In genomic region chr1:58858344-58858673, GRCh38 we compare ENCODE assay signal across 8 cellular contexts.
DNase-seq lines count a peak whose midpoint lies in the region; ATAC-seq, FAIRE-seq and TF ChIP-seq lines count a peak whose summit lies in the region.

No MANE protein-coding gene starts in this region.

- no peak overlapping the region for H3K18ac ChIP-seq in H9 (ENCODE audit: insufficient read length, low read depth, low read length)

- DNase-seq in HepG2 (ENCODE audit: low spot score) (peak; percentile 64), right lobe of liver (no peak), MM.1S (no peak), body of pancreas (no peak), type B pancreatic cell (ENCODE audit: extremely low spot score, unreplicated experiment) (no peak), GM10266 (ENCODE audit: extremely low spot score) (no peak), BE2C (no peak), H9 (no peak)

- TF ChIP-seq CTCF in HepG2 (CRISPR knock-in tag; IDR thresholded peaks at IDR 0.05) (no peak), right lobe of liver (IDR thresholded peaks at IDR 0.05) (no peak), MM.1S (IDR thresholded peaks at IDR 0.05; ENCODE audit: low read length) (no peak), body of pancreas (IDR thresholded peaks at IDR 0.05) (no peak), type B pancreatic cell (conservative IDR thresholded peaks at IDR 0.05) (no peak), GM10266 (IDR thresholded peaks at IDR 0.05; ENCODE audit: control insufficient read depth, insufficient read depth, low read depth, missing control alignments) (no peak), BE2C (IDR thresholded peaks at IDR 0.05; ENCODE audit: low read depth, low read length) (no peak), H9 (conservative IDR thresholded peaks at IDR 0.05) (no peak)

- POLR2A ChIA-PET in HepG2 (lab: Yijun Ruan, JAX), result interaction anchor here (0.9 kb wide), 1 partner anchor 75 kb away, joined by 3 read pairs; the partner anchor contains the start of gene JUN

- no peak overlapping the region for H3K56ac ChIP-seq in H9 (ENCODE audit: insufficient read length, low read depth, low read length)

- no peaks in the 10 kb centered on the region for H3K9me2 ChIP-seq in MM.1S (replicated peaks; ENCODE audit: insufficient read depth, low read length)

- H3K4me1 ChIP-seq in HepG2 (ENCODE audit: insufficient read depth, low read length), result peaks cover 62% of the 10 kb centered on the region
- H3K4me1 ChIP-seq in right lobe of liver, result no peaks in the 10 kb centered on the region
- H3K4me1 ChIP-seq in MM.1S (ENCODE audit: low read length), result peaks cover 40% of the 10 kb centered on the region
- H3K4me1 ChIP-seq in body of pancreas, result peaks cover 41% of the 10 kb centered on the region
- H3K4me1 ChIP-seq in BE2C, result no peaks in the 10 kb centered on the region
- peaks cover 11% of the 10 kb centered on the region for H3K4me1 ChIP-seq in H9 (ENCODE audit: insufficient read depth, low read length)

- H3K9me3 ChIP-seq in HepG2 (ENCODE audit: low read length) (no peaks in the 10 kb centered on the region), right lobe of liver (no peaks in the 10 kb centered on the region), MM.1S (replicated peaks; ENCODE audit: insufficient read depth, low read length) (no peaks in the 10 kb centered on the region), body of pancreas (no peaks in the 10 kb centered on the region), BE2C (no peaks in the 10 kb centered on the region), H9 (ENCODE audit: control insufficient read depth, low read depth, low read length) (no peaks in the 10 kb centered on the region)

- TF ChIP-seq POLR2A in HepG2 (IDR thresholded peaks at IDR 0.05; ENCODE audit: insufficient read depth in 1 of 2, low read depth in 2 of 2, low read length in 2 of 2) (no peak), right lobe of liver (IDR thresholded peaks at IDR 0.05) (no peak), body of pancreas (IDR thresholded peaks at IDR 0.05) (no peak)

- no peak overlapping the region for H2BK5ac ChIP-seq in H9 (ENCODE audit: insufficient read length, low read length)

- H4K5ac ChIP-seq in H9 (ENCODE audit: insufficient read length, low read depth, low read length), result no peak overlapping the region

- no peak overlapping the region for H2BK15ac ChIP-seq in H9 (ENCODE audit: low read depth, low read length)

- in situ Hi-C loops in HepG2 (cut with HindIII; ENCODE audit: extremely low pct_ligation_motif_present, low pct_unique_long_range_greater_than_20kb), result no loop called here

- peaks cover 15% of the 10 kb centered on the region for H3F3A ChIP-seq in MM.1S (ENCODE audit: insufficient read depth, low read length)

- ATAC-seq in HepG2 (peak; percentile 74), right lobe of liver (no peak), body of pancreas (peak; percentile 45)

- no peak for TF ChIP-seq RAD21 in HepG2 (CRISPR knock-in tag; IDR thresholded peaks at IDR 0.05)

- no peak overlapping the region for H2BK20ac ChIP-seq in H9 (ENCODE audit: low read depth, low read length, poor library complexity, severe bottlenecking)

- H3K4me1 Mint-ChIP-seq in type B pancreatic cell (ENCODE audit: unreplicated experiment), result peaks cover 22% of the 10 kb centered on the region
- H3K4me1 Mint-ChIP-seq in H9, result peaks cover 18 to 29% of the 10 kb centered on the region in 2 experiments

- H3T11ph ChIP-seq in H9 (ENCODE audit: low read length), result no peak overlapping the region

- no peak overlapping the region for H4K8ac ChIP-seq in H9 (replicated peaks; ENCODE audit: insufficient read length, low read depth, low read length)

- no peak overlapping the region for H2AK5ac ChIP-seq in H9 (ENCODE audit: insufficient read length, low read length)

- H3K27me3 Mint-ChIP-seq in type B pancreatic cell, result peaks cover 5% of the 10 kb centered on the region
- peaks cover 10% of the 10 kb centered on the region for H3K27me3 Mint-ChIP-seq in H9 (ENCODE audit: low read depth)

- H3K27ac Mint-ChIP-seq in type B pancreatic cell (peak overlapping the region; percentile 43), H9 (no peak overlapping the region; a peak in 1 of 7 replicates)

- H3K4ac ChIP-seq in H9 (ENCODE audit: low read depth, low read length), result no peak overlapping the region

- H3K4me2 ChIP-seq in HepG2 (ENCODE audit: low read depth, low read length) (peak overlapping the region; percentile 41), MM.1S (ENCODE audit: low read depth, low read length) (peak overlapping the region; percentile 44; the same call in 1 of the 2 replicates), H9 (ENCODE audit: insufficient read depth, insufficient read length, low read length) (no peak overlapping the region)

- no peaks in the 10 kb centered on the region for H4K20me1 ChIP-seq in HepG2 (ENCODE audit: insufficient read depth, low read length)
- no peaks in the 10 kb centered on the region for H4K20me1 ChIP-seq in MM.1S (ENCODE audit: insufficient read depth, low read length)
- H4K20me1 ChIP-seq in H9 (ENCODE audit: control insufficient read depth, insufficient read depth, insufficient read length), result no peaks in the 10 kb centered on the region

- H3K79me1 ChIP-seq in H9 (ENCODE audit: insufficient read depth, low read depth, low read length, poor library complexity, severe bottlenecking), result no peaks in the 10 kb centered on the region

- H2BK12ac ChIP-seq in H9 (ENCODE audit: insufficient read length, low read depth, low read length), result no peak overlapping the region

- H2AFZ ChIP-seq in HepG2 (ENCODE audit: low read length), result peak overlapping the region; percentile 52
- H2AFZ ChIP-seq in MM.1S (ENCODE audit: low read length), result peak overlapping the region; percentile 11; the same call in 1 of the 2 replicates
- H2AFZ ChIP-seq in H9 (ENCODE audit: low read length), result no peak overlapping the region

- H3K14ac ChIP-seq in H9 (ENCODE audit: insufficient read depth, low read length), result no peak overlapping the region

- intact Hi-C loops in HepG2 (cut with micrococcal nuclease; ENCODE audit: unreplicated experiment) (no loop called here), right lobe of liver (cut with DNase I) (no loop called here), body of pancreas (cut with DNase I) (no loop called here)

- no peaks in the 10 kb centered on the region for H3K36me3 ChIP-seq in HepG2 (replicated peaks in 1 of 2; ENCODE audit: control insufficient read depth in 1 of 2, insufficient read depth in 2 of 2, low read length in 2 of 2)
- no peaks in the 10 kb centered on the region for H3K36me3 ChIP-seq in right lobe of liver
- no peaks in the 10 kb centered on the region for H3K36me3 ChIP-seq in MM.1S (replicated peaks; ENCODE audit: insufficient read depth, low read length)
- H3K36me3 ChIP-seq in body of pancreas (replicated peaks in 1 of 2; ENCODE audit: insufficient read depth in 1 of 2, low read depth in 2 of 2), result no peaks in the 10 kb centered on the region
- no peaks in the 10 kb centered on the region for H3K36me3 ChIP-seq in BE2C

- H3K9me3 Mint-ChIP-seq in type B pancreatic cell, result no peaks in the 10 kb centered on the region
- no peaks in the 10 kb centered on the region for H3K9me3 Mint-ChIP-seq in H9

- H3K4me3 ChIP-seq in HepG2 (replicated peaks in 1 of 3; ENCODE audit: insufficient read depth in 1 of 3, low read depth in 2 of 3, low read length in 3 of 3), result no peak overlapping the region
- H3K4me3 ChIP-seq in right lobe of liver, result no peak overlapping the region
- H3K4me3 ChIP-seq in MM.1S (ENCODE audit: low read length), result no peak overlapping the region
- no peak overlapping the region for H3K4me3 ChIP-seq in body of pancreas
- no peak overlapping the region for H3K4me3 ChIP-seq in BE2C (ENCODE audit: low read depth, low read length)

- H3K27ac ChIP-seq in HepG2 (ENCODE audit: extremely low read length, insufficient read depth, low read length) (no peak overlapping the region), right lobe of liver (no peak overlapping the region), MM.1S (ENCODE audit: low read length) (peak overlapping the region; percentile 36; the same call in 1 of the 2 replicates), body of pancreas (peak overlapping the region; percentile 4 to 52 (median 28)), H9 (ENCODE audit: insufficient read length, low read depth, low read length) (no peak overlapping the region)

- no peak for FAIRE-seq in HepG2 (lab: Jason Lieb, UNC)

- H4K91ac ChIP-seq in H9 (ENCODE audit: insufficient read length, low read depth, low read length), result no peak overlapping the region

- no peak overlapping the region for H3K23ac ChIP-seq in H9 (ENCODE audit: insufficient read length, low read depth, low read length)

- BruUV-seq in HepG2 (replicated peaks; lab: Mats Ljungman, UMichigan), result no TSS peak

- H3K9ac ChIP-seq in HepG2 (ENCODE audit: insufficient read depth, low read depth, low read length), result peak overlapping the region; percentile 13; the same call in 1 of the 2 replicates
- H3K9ac ChIP-seq in MM.1S (ENCODE audit: low read length), result no peak overlapping the region
- H3K9ac ChIP-seq in H9 (ENCODE audit: extremely low read depth, insufficient read length, low read length), result no peak overlapping the region

- WGBS in HepG2 (ENCODE audit: low lambda C conversion rate), result 0% methylated on average over 2 of the region's 2 CpGs
- no CpG with 5 or more reads among the region's 2 CpGs for WGBS in right lobe of liver (ENCODE audit: insufficient coverage, low coverage, low lambda C conversion rate, missing lambda C conversion rate)
- WGBS in body of pancreas, 2 donors, result 43 to 45% methylated on average over 2 of the region's 2 CpGs
- WGBS in H9 (ENCODE audit: extremely low coverage, insufficient read length, low lambda C conversion rate), result no CpG with 5 or more reads among the region's 2 CpGs

- TF ChIP-seq EP300 in HepG2 (IDR thresholded peaks at IDR 0.05; ENCODE audit: low read depth in 2 of 2, low read length in 2 of 2) (no peak), HepG2 (CRISPR knock-in tag; IDR thresholded peaks at IDR 0.05; ENCODE audit: borderline replicate concordance) (no peak; the same call in 1 of the 2 replicates)

- CTCF ChIA-PET in HepG2 (lab: Yijun Ruan, JAX; ENCODE audit: low intra/inter-chr PET ratio, low total read pairs), result interaction anchor here (0.7 kb wide), 1 partner anchor 44 kb away, joined by 3 read pairs; no protein-coding TSS in a partner anchor

- H3K79me2 ChIP-seq in HepG2 (ENCODE audit: insufficient read depth, low read length) (no peaks in the 10 kb centered on the region), MM.1S (ENCODE audit: low read length) (no peaks in the 10 kb centered on the region), H9 (ENCODE audit: insufficient read depth, low read length) (no peaks in the 10 kb centered on the region)

- H2BK120ac ChIP-seq in H9 (ENCODE audit: low read depth, low read length, poor library complexity, severe bottlenecking), result no peak overlapping the region

- H3K36me3 Mint-ChIP-seq in type B pancreatic cell, result no peaks in the 10 kb centered on the region
- H3K36me3 Mint-ChIP-seq in H9 (ENCODE audit: insufficient read depth in 1 of 3, low read depth in 3 of 3), result no peaks in the 10 kb centered on the region

- H3K27me3 ChIP-seq in HepG2 (ENCODE audit: control insufficient read depth in 1 of 2, insufficient read depth in 2 of 2, low read length in 2 of 2) (peaks cover 0 to 13% of the 10 kb centered on the region in 2 experiments; a peak in 2 of 5 replicates), right lobe of liver (no peaks in the 10 kb centered on the region), MM.1S (replicated peaks; ENCODE audit: insufficient read depth, low read length) (no peaks in the 10 kb centered on the region), body of pancreas (no peaks in the 10 kb centered on the region), BE2C (no peaks in the 10 kb centered on the region), H9 (ENCODE audit: insufficient read depth, low read length) (no peaks in the 10 kb centered on the region; the same call in 1 of the 2 replicates)

- H3K4me3 Mint-ChIP-seq in type B pancreatic cell (no peak overlapping the region), H9 (no peak overlapping the region)

- H3K23me2 ChIP-seq in H9 (ENCODE audit: insufficient read length, low read depth, low read length, poor library complexity, severe bottlenecking), result no peaks in the 10 kb centered on the region

Comparison
In these comparisons a context has a peak if more than half of its experiments do, and no peak if none do; other contexts are left out.
1. ATAC-seq: peak in HepG2 (single experiment) and body of pancreas (single experiment); none in right lobe of liver (0 of 4).
2. H3K27ac ChIP-seq: peak in MM.1S (single experiment) and body of pancreas (4 of 4); none in HepG2 (single experiment), right lobe of liver (0 of 3) and H9 (single experiment).